1 cellular context compared by ENCODE assay signal in genomic region chr16:86955136-86955890, GRCh38.
TF ChIP-seq lines count a peak whose summit lies in the region.

No MANE protein-coding gene starts in this region.

TF ChIP-seq in H1, 55 proteins besides CTCF, POLR2A, EP300 and RAD21:
- TF ChIP-seq CHD1 (IDR thresholded peaks at IDR 0.05; ENCODE audit: low read depth, low read length) (no peak), POLR2AphosphoS5 (IDR thresholded peaks at IDR 0.05; ENCODE audit: low read depth, low read length) (no peak), TCF12 (IDR thresholded peaks at IDR 0.05; ENCODE audit: low read depth, low read length) (no peak), TEAD4 (IDR thresholded peaks at IDR 0.05; ENCODE audit: low read depth, low read length) (no peak), SUZ12 (IDR thresholded peaks at IDR 0.05; ENCODE audit: low read length) (no peak), HDAC2 (IDR thresholded peaks at IDR 0.05; ENCODE audit: borderline replicate concordance in 1 of 2, low read depth in 2 of 2, low read length in 2 of 2) (no peak), ZNF274 (IDR thresholded peaks at IDR 0.05; ENCODE audit: borderline replicate concordance, extremely low read depth, low read length) (no peak), RBBP5 (IDR thresholded peaks at IDR 0.05; ENCODE audit: borderline replicate concordance, low read depth, low read length) (no peak), SRF (IDR thresholded peaks at IDR 0.05; ENCODE audit: low read depth, low read length) (no peak), GTF2F1 (IDR thresholded peaks at IDR 0.05; ENCODE audit: borderline replicate concordance, low read depth, low read length) (no peak)
